Comparison of ENCODE assay signal across 19 cellular contexts in the genomic region with DNA sequence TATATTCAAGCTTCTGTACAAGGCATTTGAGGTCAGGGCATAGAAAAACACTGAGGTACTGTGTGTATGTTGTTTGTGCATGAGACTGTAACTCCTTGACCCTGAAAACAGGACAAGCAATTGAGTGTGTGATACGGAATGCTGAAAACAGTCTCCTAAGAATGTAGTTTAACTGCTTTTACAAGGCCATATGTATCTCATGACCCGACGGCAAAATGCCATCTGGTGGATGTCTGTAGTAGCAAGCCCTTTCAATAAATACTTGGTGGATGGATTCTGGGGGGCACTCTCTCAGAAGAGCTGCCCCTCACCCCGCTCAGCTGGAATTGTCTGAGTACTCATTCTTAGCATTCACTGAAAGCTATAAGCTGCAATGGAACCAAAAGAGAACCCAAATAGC.
DNase-seq lines count a peak whose midpoint lies in the region; FAIRE-seq and TF ChIP-seq lines count a peak whose summit lies in the region.
"Had no signal": no experiment of that assay in that cellular context is flagged by ENCODE, and none has a peak within 500 bp of the region (broad histone marks: within the 10 kb centered on the region; RNA-seq: fewer than 3 reads in every experiment).

No MANE protein-coding gene starts in this region.

- no peak for FAIRE-seq in H54 (lab: Jason Lieb, UNC)
- FAIRE-seq: endometrium had no signal

- no peak overlapping the region for H4K8ac ChIP-seq in trophoblast cell (ENCODE audit: low read depth, low read length)

- no peak overlapping the region for H3K14ac ChIP-seq in trophoblast cell (ENCODE audit: low read length)

- no peaks in the 10 kb centered on the region for H3K9me3 ChIP-seq in HAP-1
- H3K9me3 ChIP-seq in OCI-LY3 (ENCODE audit: insufficient read depth, low read length), result no peaks in the 10 kb centered on the region
- peaks cover 1% of the 10 kb centered on the region for H3K9me3 ChIP-seq in trophoblast cell (ENCODE audit: insufficient read depth, low read depth, low read length)
- H3K9me3 ChIP-seq: BLaER1 treated with 17β-estradiol and CSF1 and Interleukin-3, amounts not matched to agents 10 nM and 100 nM; gastroesophageal sphincter; sigmoid colon; thoracic aorta had no signal

- no peak overlapping the region for H2BK120ac ChIP-seq in trophoblast cell (ENCODE audit: insufficient read depth, low read length, poor library complexity)

- no peak overlapping the region for H3K18ac ChIP-seq in trophoblast cell (ENCODE audit: low read length)

- DNase-seq in HAP-1 (ENCODE audit: low spot score in 2 of 2), result peak; percentile 13 to 28
- peak; percentile 25 for DNase-seq in epithelial cell of esophagus (ENCODE audit: low read depth)
- DNase-seq in trophoblast cell, result peak; percentile 46 to 67
- no peak for DNase-seq in H54 (ENCODE audit: insufficient read length, low spot score)
- DNase-seq in NCI-H2227 treated with DMSO at 0.1 percent for 48 hours (lab: John Stamatoyannopoulos, UW), result no peak
- no peak for DNase-seq in G401 (ENCODE audit: low spot score)
- DNase-seq: activated CD4-positive, alpha-beta T cell treated with anti-CD3 and anti-CD28 coated beads, Interleukin-2, amount 50 U/mL, for 48 hours; activated T-cell treated with anti-CD3 and anti-CD28 coated beads, Interleukin-2, amount 50 U/mL, for 72 hours; DMS79 treated with DMSO at 0.1 percent for 48 hours; MV-4-11; NCI-H2107; sigmoid colon; stimulated activated CD4-positive, alpha-beta T cell treated with anti-CD3 and anti-CD28 coated beads, Interleukin-4, amount 100 ng/mL, for 1 hour had no signal

- H3K4me3 ChIP-seq in HAP-1, result no peak overlapping the region
- H3K4me3 ChIP-seq in OCI-LY3 (ENCODE audit: low read length), result no peak overlapping the region
- no peak overlapping the region for H3K4me3 ChIP-seq in epithelial cell of esophagus (ENCODE audit: low read length)
- H3K4me3 ChIP-seq in trophoblast cell (ENCODE audit: low read depth, low read length), result no peak overlapping the region
- H3K4me3 ChIP-seq: BLaER1 treated with 17β-estradiol and CSF1 and Interleukin-3, amounts not matched to agents 10 nM and 100 nM; cardiac muscle cell; gastroesophageal sphincter; sigmoid colon; thoracic aorta had no signal

- H4K12ac ChIP-seq in trophoblast cell (ENCODE audit: low read depth, low read length), result no peak overlapping the region

- in situ Hi-C loops in HAP-1 (cut with MboI; ENCODE audit: low sequenced_read_pairs) (no loop called here), G401 (cut with HindIII; ENCODE audit: low sequenced_read_pairs) (no loop called here)

- H2AFZ ChIP-seq in OCI-LY3 (ENCODE audit: low read depth, low read length) (no peak overlapping the region), trophoblast cell (ENCODE audit: insufficient read depth, low read length, poor library complexity) (no peak overlapping the region)

- H3K79me2 ChIP-seq in OCI-LY3 (ENCODE audit: low read length) (no peaks in the 10 kb centered on the region), trophoblast cell (ENCODE audit: control insufficient read depth, insufficient read depth, low read length, poor library complexity) (no peaks in the 10 kb centered on the region)

- H3K23ac ChIP-seq in trophoblast cell (ENCODE audit: low read length), result no peak overlapping the region

- no peak overlapping the region for H3K9ac ChIP-seq in OCI-LY3 (ENCODE audit: low read length)
- no peak overlapping the region for H3K9ac ChIP-seq in trophoblast cell (ENCODE audit: low read length)
- H3K9ac ChIP-seq: BLaER1 treated with 17β-estradiol and CSF1 and Interleukin-3, amounts not matched to agents 10 nM and 100 nM had no signal

- no peaks in the 10 kb centered on the region for H4K20me1 ChIP-seq in OCI-LY3 (ENCODE audit: insufficient read depth, low read length)
- H4K20me1 ChIP-seq: BLaER1 treated with 17β-estradiol and CSF1 and Interleukin-3, amounts not matched to agents 10 nM and 100 nM had no signal

- TF ChIP-seq CTCF in OCI-LY3 (IDR thresholded peaks at IDR 0.05; ENCODE audit: low read depth, low read length) (peak; percentile 34), epithelial cell of esophagus (IDR thresholded peaks at IDR 0.05; ENCODE audit: insufficient read depth, low read depth, low read length, missing control alignments) (no peak)

- H3K36me3 ChIP-seq in HAP-1 (replicated peaks), result no peaks in the 10 kb centered on the region
- H3K36me3 ChIP-seq in OCI-LY3 (replicated peaks; ENCODE audit: low read depth, low read length), result no peaks in the 10 kb centered on the region
- no peaks in the 10 kb centered on the region for H3K36me3 ChIP-seq in trophoblast cell (ENCODE audit: control insufficient read depth in 1 of 2, insufficient read depth in 2 of 2, low read length in 2 of 2)
- H3K36me3 ChIP-seq: BLaER1 treated with 17β-estradiol and CSF1 and Interleukin-3, amounts not matched to agents 10 nM and 100 nM; cardiac muscle cell; gastroesophageal sphincter; sigmoid colon; thoracic aorta had no signal

- H3K27me3 ChIP-seq in HAP-1 (ENCODE audit: low read depth) (no peaks in the 10 kb centered on the region), OCI-LY3 (ENCODE audit: low read depth, low read length) (no peaks in the 10 kb centered on the region), trophoblast cell (ENCODE audit: insufficient read depth, low read length) (no peaks in the 10 kb centered on the region)
- H3K27me3 ChIP-seq: BLaER1 treated with 17β-estradiol and CSF1 and Interleukin-3, amounts not matched to agents 10 nM and 100 nM; cardiac muscle cell; gastroesophageal sphincter; sigmoid colon had no signal

- H3K27ac ChIP-seq in OCI-LY3 (ENCODE audit: low read length), result no peak overlapping the region
- H3K27ac ChIP-seq in trophoblast cell (ENCODE audit: low read depth, low read length), result no peak overlapping the region
- H3K27ac ChIP-seq: BLaER1 treated with 17β-estradiol and CSF1 and Interleukin-3, amounts not matched to agents 10 nM and 100 nM; cardiac muscle cell; gastroesophageal sphincter; sigmoid colon; thoracic aorta had no signal

- TF ChIP-seq POLR2A in H54 (IDR thresholded peaks at IDR 0.05; ENCODE audit: low read depth, low read length), result no peak

- H4K91ac ChIP-seq in trophoblast cell (ENCODE audit: low read depth, low read length), result no peak overlapping the region

- H3K4me1 ChIP-seq in HAP-1 (peaks cover 11% of the 10 kb centered on the region), OCI-LY3 (ENCODE audit: low read length) (no peaks in the 10 kb centered on the region), trophoblast cell (ENCODE audit: control insufficient read depth in 1 of 2, insufficient read depth in 2 of 2, low read length in 2 of 2) (peaks cover 0 to 2% of the 10 kb centered on the region in 2 experiments)
- H3K4me1 ChIP-seq: BLaER1 treated with 17β-estradiol and CSF1 and Interleukin-3, amounts not matched to agents 10 nM and 100 nM; gastroesophageal sphincter; sigmoid colon had no signal

- H3K4ac ChIP-seq in trophoblast cell (ENCODE audit: low read depth, low read length), result no peak overlapping the region

- no peak overlapping the region for H2BK12ac ChIP-seq in trophoblast cell (ENCODE audit: low read length)

- H2AK5ac ChIP-seq in trophoblast cell (ENCODE audit: low read length), result no peak overlapping the region

- H3K4me2 ChIP-seq in OCI-LY3 (ENCODE audit: low read length) (no peak overlapping the region), trophoblast cell (ENCODE audit: low read length) (no peak overlapping the region)
- H3K4me2 ChIP-seq: BLaER1 treated with 17β-estradiol and CSF1 and Interleukin-3, amounts not matched to agents 10 nM and 100 nM had no signal

- no CpG with 5 or more reads among the region's 4 CpGs for WGBS in trophoblast cell (ENCODE audit: extremely low coverage, insufficient coverage, insufficient read length)

- H3K79me1 ChIP-seq in trophoblast cell (ENCODE audit: low read length), result no peaks in the 10 kb centered on the region

- H2BK5ac ChIP-seq in trophoblast cell (ENCODE audit: low read depth, low read length, poor library complexity), result no peak overlapping the region

Comparison
In these comparisons a context has a peak if more than half of its experiments do, and no peak if none do; other contexts are left out.
1. DNase-seq: peak in HAP-1 (2 of 2), epithelial cell of esophagus (single experiment) and trophoblast cell (2 of 2); none in H54 (single experiment), NCI-H2227 treated with DMSO at 0.1 percent for 48 hours (single experiment) and G401 (single experiment).